In genomic region chr13:46596501-46596900, GRCh38 we compare ENCODE assay signal across 15 cellular contexts. TPM values are rescaled to one million over a fixed set of nuclear protein-coding genes. Genes with fewer than 3 reads are reported as not detected.
A peak's percentile ranks its signal among the peaks of the same experiment; 100 is the strongest.
DNase-seq lines count a peak whose midpoint lies in the region; ATAC-seq and TF ChIP-seq lines count a peak whose summit lies in the region.
"Had no signal": no experiment of that assay in that cellular context is flagged by ENCODE, and none has a peak within 500 bp of the region (broad histone marks: within the 10 kb centered on the region; RNA-seq: fewer than 3 reads in every experiment).

No MANE protein-coding gene starts in this region.

- peaks cover 3% of the 10 kb centered on the region for H3K79me1 ChIP-seq in H9 (ENCODE audit: insufficient read depth, low read depth, low read length, poor library complexity, severe bottlenecking)

- no peak overlapping the region for H2BK12ac ChIP-seq in H9 (ENCODE audit: insufficient read length, low read depth, low read length)

- H3K4me3 Mint-ChIP-seq in WTC11 (no peak overlapping the region), H9 (no peak overlapping the region)
- H3K4me3 Mint-ChIP-seq: immature natural killer cell had no signal

- POLR2A ChIA-PET in WTC11 (lab: Charles Lee) = no interaction called here

- H4K20me1 ChIP-seq in H9 (ENCODE audit: control insufficient read depth, insufficient read depth, insufficient read length) = no peaks in the 10 kb centered on the region

- peaks cover 34 to 90% (median 43%) of the 10 kb centered on the region in 3 donors for H3K4me1 ChIP-seq in gastroesophageal sphincter
- peaks cover 7% of the 10 kb centered on the region for H3K4me1 ChIP-seq in prostate gland (replicated peaks)
- H3K4me1 ChIP-seq in H9 (ENCODE audit: insufficient read depth, low read length) = 0 out of 2 replicates have a peak, but pooled peaks cover 1% of the 10 kb centered on the region
- H3K4me1 ChIP-seq: SJCRH30 had no signal

- no peak overlapping the region for H3K56ac ChIP-seq in H9 (ENCODE audit: insufficient read length, low read depth, low read length)

- no peak overlapping the region for H3K14ac ChIP-seq in H9 (ENCODE audit: insufficient read depth, low read length)

- no peak overlapping the region for H4K8ac ChIP-seq in H9 (replicated peaks; ENCODE audit: insufficient read length, low read depth, low read length)

- no peaks in the 10 kb centered on the region for H3K36me3 ChIP-seq in gastroesophageal sphincter
- no peaks in the 10 kb centered on the region for H3K36me3 ChIP-seq in prostate gland
- H3K36me3 ChIP-seq: right atrium auricular region, SJCRH30 had no signal

- no peak for TF ChIP-seq EP300 in gastroesophageal sphincter (IDR thresholded peaks at IDR 0.05)

- TF ChIP-seq CTCF in WTC11 (IDR thresholded peaks at IDR 0.05) = no peak
- no peak for TF ChIP-seq CTCF in gastroesophageal sphincter (IDR thresholded peaks at IDR 0.05)
- no peak for TF ChIP-seq CTCF in prostate gland (IDR thresholded peaks at IDR 0.05)
- no peak for TF ChIP-seq CTCF in H9 (conservative IDR thresholded peaks at IDR 0.05)

- 76 to 95% methylated on average over 6 of the region's 6 CpGs for WGBS in gastroesophageal sphincter (ENCODE audit: low coverage in 1 of 2), 2 donors
- 88% methylated on average over 6 of the region's 6 CpGs for WGBS in prostate gland
- no CpG with 5 or more reads among the region's 6 CpGs for WGBS in H9 (ENCODE audit: extremely low coverage, insufficient read length, low lambda C conversion rate)

- H2BK5ac ChIP-seq in H9 (ENCODE audit: insufficient read length, low read length) = no peak overlapping the region

- H3K27me3 ChIP-seq in gastroesophageal sphincter (no peaks in the 10 kb centered on the region), prostate gland (replicated peaks; ENCODE audit: insufficient read depth) (no peaks in the 10 kb centered on the region), H9 (ENCODE audit: insufficient read depth, low read length) (no peaks in the 10 kb centered on the region)
- H3K27me3 ChIP-seq: body of pancreas, right atrium auricular region, SJCRH30 had no signal

- H2BK120ac ChIP-seq in H9 (ENCODE audit: low read depth, low read length, poor library complexity, severe bottlenecking) = no peak overlapping the region

- H3K23me2 ChIP-seq in H9 (ENCODE audit: insufficient read length, low read depth, low read length, poor library complexity, severe bottlenecking) = no peaks in the 10 kb centered on the region

- no peak overlapping the region for H4K5ac ChIP-seq in H9 (ENCODE audit: insufficient read length, low read depth, low read length)

- no peak overlapping the region for H2AFZ ChIP-seq in H9 (ENCODE audit: low read length)

- CTCF ChIA-PET in WTC11 (lab: Charles Lee) = interaction anchor here (1.0 kb wide), 1 partner anchor 45 kb away, joined by 4 read pairs; no protein-coding TSS in a partner anchor

- TF ChIP-seq POLR2A in gastroesophageal sphincter (IDR thresholded peaks at IDR 0.05) (no peak), prostate gland (IDR thresholded peaks at IDR 0.05) (no peak)

- peaks cover 42% of the 10 kb centered on the region for H3K4me1 Mint-ChIP-seq in WTC11
- peaks cover 3% of the 10 kb centered on the region in 2 experiments; a peak in 2 of 4 replicates for H3K4me1 Mint-ChIP-seq in H9

- H3K36me3 Mint-ChIP-seq in WTC11 (peaks cover 6% of the 10 kb centered on the region), H9 (ENCODE audit: insufficient read depth in 1 of 3, low read depth in 3 of 3) (peaks cover 0 to 6% (median 0%) of the 10 kb centered on the region in 3 experiments; a peak in 1 of 7 replicates)
- H3K36me3 Mint-ChIP-seq: immature natural killer cell had no signal

- intact Hi-C loops in prostate gland (cut with DNase I) = no loop called here

- H3T11ph ChIP-seq in H9 (ENCODE audit: low read length) = no peak overlapping the region

- ATAC-seq in WTC11 (no peak), gastroesophageal sphincter (no peak), GM18868 (IDR thresholded peaks at IDR 0.05; ENCODE audit: unreplicated experiment) (no peak)
- ATAC-seq: body of pancreas had no signal

- peak overlapping the region; percentile 66 to 85 (median 82) for H3K27ac ChIP-seq in gastroesophageal sphincter
- H3K27ac ChIP-seq in prostate gland = peak overlapping the region; percentile 56 to 65
- H3K27ac ChIP-seq in H9 (ENCODE audit: insufficient read length, low read depth, low read length) = no peak overlapping the region
- H3K27ac ChIP-seq: SJCRH30 had no signal

- H3K4me2 ChIP-seq in H9 (ENCODE audit: insufficient read depth, insufficient read length, low read length) = no peak overlapping the region

- no peak overlapping the region for H3K18ac ChIP-seq in H9 (ENCODE audit: insufficient read length, low read depth, low read length)

- H3K27me3 Mint-ChIP-seq in WTC11 (ENCODE audit: low read depth) (no peaks in the 10 kb centered on the region), H9 (ENCODE audit: low read depth) (no peaks in the 10 kb centered on the region)

- H3K4me3 ChIP-seq in gastroesophageal sphincter = no peak overlapping the region
- H3K4me3 ChIP-seq in prostate gland = no peak overlapping the region
- H3K4me3 ChIP-seq: body of pancreas, right atrium auricular region, SJCRH30 had no signal

- no peaks in the 10 kb centered on the region for H3K79me2 ChIP-seq in H9 (ENCODE audit: insufficient read depth, low read length)

- no peak overlapping the region for H2BK15ac ChIP-seq in H9 (ENCODE audit: low read depth, low read length)

- H2AK5ac ChIP-seq in H9 (ENCODE audit: insufficient read length, low read length) = no peak overlapping the region

- no peaks in the 10 kb centered on the region for H3K9me3 ChIP-seq in gastroesophageal sphincter
- H3K9me3 ChIP-seq in prostate gland = no peaks in the 10 kb centered on the region
- H3K9me3 ChIP-seq in H9 (ENCODE audit: control insufficient read depth, low read depth, low read length) = no peaks in the 10 kb centered on the region
- H3K9me3 ChIP-seq: body of pancreas, right atrium auricular region, SJCRH30 had no signal

- no peak overlapping the region for H3K4ac ChIP-seq in H9 (ENCODE audit: low read depth, low read length)

- no peak overlapping the region for H3K9ac ChIP-seq in H9 (ENCODE audit: extremely low read depth, insufficient read length, low read length)

- no peak overlapping the region for H3K23ac ChIP-seq in H9 (ENCODE audit: insufficient read length, low read depth, low read length)

- H3K27ac Mint-ChIP-seq in WTC11 (0 out of 2 replicates have a peak overlapping the region, but pooled peaks have one; percentile 20), H9 (no peak overlapping the region)
- H3K27ac Mint-ChIP-seq: immature natural killer cell had no signal

- no peak overlapping the region for H2BK20ac ChIP-seq in H9 (ENCODE audit: low read depth, low read length, poor library complexity, severe bottlenecking)

- peak; percentile 66 for DNase-seq in CD1c-positive myeloid dendritic cell (ENCODE audit: extremely low spot score)
- DNase-seq in WTC11 (ENCODE audit: low spot score) = no peak
- no peak for DNase-seq in prostate gland (ENCODE audit: low spot score)
- no peak for DNase-seq in H9
- DNase-seq in NCI-H2081 (lab: John Stamatoyannopoulos, UW) = no peak
- DNase-seq in NCI-H345 treated with DMSO at 0.1 percent for 48 hours (lab: John Stamatoyannopoulos, UW; ENCODE audit: unreplicated experiment) = no peak
- DNase-seq: activated gamma-delta T cell treated with Interleukin-2 at 50 U/mL for 16 hours; body of pancreas; effector memory CD4-positive, alpha-beta T cell; immature natural killer cell; SJCRH30; stimulated activated CD4-positive, alpha-beta T cell treated with anti-CD3 and anti-CD28 coated beads, Interleukin-2, amount 100 ng/mL, for 48 hours had no signal

- H4K91ac ChIP-seq in H9 (ENCODE audit: insufficient read length, low read depth, low read length) = no peak overlapping the region

- H3K9me3 Mint-ChIP-seq in WTC11 (peaks cover 6% of the 10 kb centered on the region), H9 (no peaks in the 10 kb centered on the region)
- H3K9me3 Mint-ChIP-seq: immature natural killer cell had no signal

TF ChIP-seq in WTC11, 78 proteins besides CTCF, POLR2A, EP300 and RAD21 (continues in another document):
- TF ChIP-seq RELA (CRISPR knock-in tag; IDR thresholded peaks at IDR 0.05; ENCODE audit: borderline replicate concordance) (no peak), SOX15 (CRISPR knock-in tag; IDR thresholded peaks at IDR 0.05) (no peak), ARID4B (CRISPR knock-in tag; IDR thresholded peaks at IDR 0.05; ENCODE audit: borderline replicate concordance) (no peak)

RNA-seq across cellular contexts. Expression of gene LRCH1, which starts 43.5 kb away (rescaled TPM):
- total RNA-seq in WTC11 (2021) (9.2 to 11.8 TPM (median 9.7 TPM) in 3 replicates), gastroesophageal sphincter (10 to 100 TPM; 54.3 to 72.2 (median 57.4) TPM), prostate gland (10 to 100 TPM; 14.8 to 17.2 TPM), H9 (2021) (8.0 and 8.5 TPM in 2 replicates)
